In the genomic region with DNA sequence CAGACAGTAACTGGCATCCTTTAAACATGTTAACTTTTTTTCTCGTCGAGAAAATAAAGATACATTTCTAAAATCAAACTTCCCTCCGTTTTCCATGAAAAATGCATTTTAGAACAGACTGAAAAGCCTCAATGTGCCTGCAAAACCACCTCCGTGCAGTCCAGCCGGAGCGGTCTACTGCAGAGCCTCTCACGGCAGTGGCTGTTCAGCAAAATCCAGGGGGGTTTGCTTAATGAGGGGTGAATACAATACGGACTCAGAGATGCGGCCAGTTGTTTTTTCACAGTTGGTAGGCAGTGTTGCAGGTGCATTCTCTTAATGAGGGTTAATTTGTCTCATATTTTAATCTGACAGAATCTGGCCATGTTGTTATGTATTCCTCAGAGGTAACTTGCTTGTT, we compare ENCODE assay signal across 26 cellular contexts.
"Had no signal": no experiment of that assay in that cellular context is flagged by ENCODE, and none has a peak within 500 bp of the region (broad histone marks: within the 10 kb centered on the region; RNA-seq: fewer than 3 reads in every experiment).

No MANE protein-coding gene starts in this region.

- ATAC-seq: activated naive CD4-positive, alpha-beta T cell treated with anti-CD3 and anti-CD28 coated beads, Interleukin-2, amount 50 U/mL, for 72 hours; activated T-helper 17 cell treated with anti-CD3 and anti-CD28 coated beads, Interleukin-2, amount 50 U/mL, for 72 hours; natural killer cell treated with Interleukin-12 subunit alpha and Interleukin-12 subunit beta and Interleukin-15 and Interleukin-18, amount 100 ng/mL, for 72 hours; right lobe of liver; stimulated activated naive B cell treated with anti-CD40 and anti-IgM and Interleukin-4, amounts not matched to agents 10 μg/mL and 1 μg/mL and 100 μg/mL, for 72 hours; WTC11 had no signal

- H3K36me3 Mint-ChIP-seq: activated naive CD4-positive, alpha-beta T cell treated with anti-CD3 and anti-CD28 coated beads, Interleukin-2, amount 50 U/mL, for 72 hours; immature natural killer cell; natural killer cell treated with Interleukin-12 subunit alpha and Interleukin-12 subunit beta and Interleukin-15 and Interleukin-18, amount 100 ng/mL, for 72 hours; stimulated activated naive B cell treated with anti-CD40 and anti-IgM and Interleukin-4, amounts not matched to agents 10 μg/mL and 1 μg/mL and 100 μg/mL, for 72 hours; WTC11 had no signal

- H3K4me3 ChIP-seq: hepatocyte, left ventricle myocardium inferior, right lobe of liver, testis, uterus had no signal

- H3K36me3 ChIP-seq: brain microvascular endothelial cell, left ventricle myocardium inferior, right lobe of liver, uterus had no signal

- H3K9me3 ChIP-seq: left ventricle myocardium inferior, right lobe of liver, testis, uterus had no signal

- H3K9me3 Mint-ChIP-seq: activated naive CD4-positive, alpha-beta T cell treated with anti-CD3 and anti-CD28 coated beads, Interleukin-2, amount 50 U/mL, for 72 hours; activated T-cell treated with anti-CD3 and anti-CD28 coated beads, Interleukin-2, amount 50 U/mL, for 24 hours; activated T-helper 17 cell treated with anti-CD3 and anti-CD28 coated beads, Interleukin-2, amount 50 U/mL, for 72 hours; natural killer cell treated with Interleukin-12 subunit alpha and Interleukin-12 subunit beta and Interleukin-15 and Interleukin-18, amount 100 ng/mL, for 72 hours; WTC11 had no signal

- H2AFZ ChIP-seq: hepatocyte had no signal

- DNase-seq: activated CD8-positive, alpha-beta memory T cell treated with anti-CD3 and anti-CD28 coated beads, Interleukin-2, amount 50 U/mL, for 4 hours; activated T-cell treated with anti-CD3 and anti-CD28 coated beads, Interleukin-2, amount 50 U/mL, for 24 hours; aorta; brain microvascular endothelial cell; caudate nucleus; dermis blood vessel endothelial cell; effector CD8-positive, alpha-beta T cell; foreskin melanocyte; immature natural killer cell; kidney glomerular epithelial cell; left ventricle myocardium inferior; mammary epithelial cell; midbrain; right lobe of liver; small intestine; stimulated activated CD8-positive, alpha-beta memory T cell treated with anti-CD3 and anti-CD28 coated beads, Interleukin-4, amount 100 ng/mL, for 48 hours; stimulated activated naive B cell treated with anti-CD40 and anti-IgM and Interleukin-4, amounts not matched to agents 10 μg/mL and 1 μg/mL and 100 μg/mL, for 72 hours; T1000; testis; trophoblast cell; uterus had no signal

- H3K27me3 ChIP-seq: brain microvascular endothelial cell, hepatocyte, right lobe of liver, testis, uterus had no signal

- H3K27me3 Mint-ChIP-seq: activated T-cell treated with anti-CD3 and anti-CD28 coated beads, Interleukin-2, amount 50 U/mL, for 24 hours had no signal

- H3K4me3 Mint-ChIP-seq: activated T-cell treated with anti-CD3 and anti-CD28 coated beads, Interleukin-2, amount 50 U/mL, for 24 hours; activated T-helper 17 cell treated with anti-CD3 and anti-CD28 coated beads, Interleukin-2, amount 50 U/mL, for 72 hours; immature natural killer cell; natural killer cell treated with Interleukin-12 subunit alpha and Interleukin-12 subunit beta and Interleukin-15 and Interleukin-18, amount 100 ng/mL, for 72 hours; stimulated activated naive B cell treated with anti-CD40 and anti-IgM and Interleukin-4, amounts not matched to agents 10 μg/mL and 1 μg/mL and 100 μg/mL, for 72 hours; WTC11 had no signal

- H3K4me1 ChIP-seq: left ventricle myocardium inferior, right lobe of liver, testis, uterus had no signal

- H3K4me2 ChIP-seq: hepatocyte had no signal

- H3K27ac Mint-ChIP-seq: activated naive CD4-positive, alpha-beta T cell treated with anti-CD3 and anti-CD28 coated beads, Interleukin-2, amount 50 U/mL, for 72 hours; activated T-cell treated with anti-CD3 and anti-CD28 coated beads, Interleukin-2, amount 50 U/mL, for 24 hours; activated T-helper 17 cell treated with anti-CD3 and anti-CD28 coated beads, Interleukin-2, amount 50 U/mL, for 72 hours; immature natural killer cell; natural killer cell treated with Interleukin-12 subunit alpha and Interleukin-12 subunit beta and Interleukin-15 and Interleukin-18, amount 100 ng/mL, for 72 hours; stimulated activated naive B cell treated with anti-CD40 and anti-IgM and Interleukin-4, amounts not matched to agents 10 μg/mL and 1 μg/mL and 100 μg/mL, for 72 hours; WTC11 had no signal

- H3K27ac ChIP-seq: brain microvascular endothelial cell, hepatocyte, left ventricle myocardium inferior, right lobe of liver, testis, uterus had no signal

- H3K4me1 Mint-ChIP-seq: activated T-helper 17 cell treated with anti-CD3 and anti-CD28 coated beads, Interleukin-2, amount 50 U/mL, for 72 hours; immature natural killer cell; stimulated activated naive B cell treated with anti-CD40 and anti-IgM and Interleukin-4, amounts not matched to agents 10 μg/mL and 1 μg/mL and 100 μg/mL, for 72 hours; WTC11 had no signal
